ENCODE assay signal across 1 cellular context in genomic region chr7:4775281-4776159, GRCh38.
TF ChIP-seq lines count a peak whose summit lies in the region.

AP5Z1 (plus strand) TSS chr7:4775623; CDS start chr7:4775716, 93 bp downstream.

TF ChIP-seq in HepG2, 621 proteins besides CTCF, POLR2A, EP300 and RAD21 (continued from another document and continues in another):
- TF ChIP-seq ARID5B (CRISPR knock-in tag; IDR thresholded peaks at IDR 0.05): peak; percentile 56
- TF ChIP-seq ZBTB14 (CRISPR knock-in tag; IDR thresholded peaks at IDR 0.05): peak; percentile 28; the same call in 1 of the 2 replicates
- TF ChIP-seq PBX3 (CRISPR knock-in tag; IDR thresholded peaks at IDR 0.05; ENCODE audit: borderline replicate concordance): peak; percentile 79; the same call in 1 of the 2 replicates
- TF ChIP-seq DR1 (CRISPR knock-in tag; IDR thresholded peaks at IDR 0.05): peak; percentile 71
- 0 out of 2 replicates have a peak, but pooled peaks have one; percentile 46 for TF ChIP-seq ZNF510 (CRISPR knock-in tag; IDR thresholded peaks at IDR 0.05; ENCODE audit: low read depth)
- peak; percentile 98 for TF ChIP-seq ELF1 (CRISPR knock-in tag; IDR thresholded peaks at IDR 0.05)
- 0 out of 2 replicates have a peak, but pooled peaks have one; percentile 56 for TF ChIP-seq TRAFD1 (CRISPR knock-in tag; IDR thresholded peaks at IDR 0.05; ENCODE audit: borderline replicate concordance)
- TF ChIP-seq SKI (IDR thresholded peaks at IDR 0.05; ENCODE audit: partially characterized antibody): peak; percentile 40
- TF ChIP-seq HNRNPL (IDR thresholded peaks at IDR 0.05; ENCODE audit: low read depth, low read length): no peak; the same call in 1 of the 2 replicates
- TF ChIP-seq ZNF407 (CRISPR knock-in tag; IDR thresholded peaks at IDR 0.05; ENCODE audit: not compliant biosample characterization): no peak
- 0 out of 2 replicates have a peak, but pooled peaks have one; percentile 45 for TF ChIP-seq PAXIP1 (CRISPR knock-in tag; conservative IDR thresholded peaks at IDR 0.05)
- TF ChIP-seq ZSCAN22 (CRISPR knock-in tag; IDR thresholded peaks at IDR 0.05): peak; percentile 21; the same call in 1 of the 2 replicates
- 0 out of 2 replicates have a peak, but pooled peaks have one; percentile 15 for TF ChIP-seq ETV6 (CRISPR knock-in tag; conservative IDR thresholded peaks at IDR 0.05)
- TF ChIP-seq PHF8 (CRISPR knock-in tag; IDR thresholded peaks at IDR 0.05): peak; percentile 76
- TF ChIP-seq SMYD3 (CRISPR knock-in tag; IDR thresholded peaks at IDR 0.05): no peak
- TF ChIP-seq KMT2A (CRISPR knock-in tag; IDR thresholded peaks at IDR 0.05): peak; percentile 95
- no peak for TF ChIP-seq TOE1 (CRISPR knock-in tag; IDR thresholded peaks at IDR 0.05)
- no peak for TF ChIP-seq ZMYM3 (CRISPR knock-in tag; IDR thresholded peaks at IDR 0.05)
- peak; percentile 83 for TF ChIP-seq ZNF687 (CRISPR knock-in tag; IDR thresholded peaks at IDR 0.05)
- TF ChIP-seq TBL1XR1 (IDR thresholded peaks at IDR 0.05; ENCODE audit: borderline replicate concordance, low read length, partially characterized antibody): peak; percentile 79
- TF ChIP-seq CBX1 (IDR thresholded peaks at IDR 0.05; ENCODE audit: low read depth): peak; percentile 89
- peak; percentile 99 for TF ChIP-seq TFE3 (CRISPR knock-in tag; IDR thresholded peaks at IDR 0.05)
- TF ChIP-seq KMT2B (CRISPR knock-in tag; IDR thresholded peaks at IDR 0.05): peak; percentile 87
